In the genomic region with DNA sequence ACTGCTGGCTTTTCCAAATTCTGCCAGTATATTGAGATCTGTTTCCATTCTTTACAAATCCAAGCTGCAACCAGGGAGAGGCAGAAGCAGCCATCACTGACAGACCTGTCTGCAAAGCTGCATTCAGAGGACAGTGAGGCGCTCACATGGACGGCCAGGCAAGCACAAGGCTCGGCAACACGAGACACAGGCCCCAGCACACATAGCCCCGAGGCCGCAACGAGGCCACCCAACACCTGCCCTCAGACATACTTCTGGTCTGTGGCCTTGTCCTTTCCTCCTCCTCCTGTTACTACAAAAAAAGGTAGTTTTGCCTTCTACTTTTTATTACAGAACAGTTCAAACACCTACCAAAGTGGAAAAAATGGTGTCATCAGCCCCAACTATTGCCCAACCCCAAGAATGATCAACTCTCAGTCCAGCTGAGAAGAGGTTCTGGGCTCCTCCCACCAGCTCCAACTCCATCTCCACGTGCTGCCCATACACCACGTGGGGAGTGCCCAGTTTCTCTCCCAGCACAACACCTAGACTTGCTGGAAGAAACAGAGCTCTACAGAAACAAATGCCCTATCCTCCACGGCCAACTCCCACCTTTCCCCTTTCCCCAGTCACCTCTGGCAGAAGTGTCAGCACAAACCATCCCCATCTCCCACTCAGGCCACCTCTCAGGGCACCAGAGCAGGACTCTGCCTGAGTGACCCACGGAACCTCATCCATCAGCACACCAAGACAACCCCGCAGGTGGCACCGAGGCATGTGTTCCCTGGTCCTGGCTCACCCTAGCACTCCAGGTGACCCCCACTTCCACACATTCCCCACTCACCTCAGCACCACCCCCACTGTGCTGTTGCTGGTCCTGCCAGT, we compare ENCODE assay signal across 14 cellular contexts. TPM values are rescaled to one million over a fixed set of nuclear protein-coding genes. Genes with fewer than 3 reads are reported as not detected.
DNase-seq lines count a peak whose midpoint lies in the region; ATAC-seq and TF ChIP-seq lines count a peak whose summit lies in the region.
"Had no signal": no experiment of that assay in that cellular context is flagged by ENCODE, and none has a peak within 500 bp of the region (broad histone marks: within the 10 kb centered on the region; RNA-seq: fewer than 3 reads in every experiment).

No MANE protein-coding gene starts in this region.

- H3K27ac Mint-ChIP-seq in activated CD8-positive, alpha-beta memory T cell treated with anti-CD3 and anti-CD28 coated beads, Interleukin-2, amount 10 ng/mL, durations not matched to agents 7 days and 5 days = no peak overlapping the region

- H3K27me3 Mint-ChIP-seq in activated CD8-positive, alpha-beta memory T cell treated with anti-CD3 and anti-CD28 coated beads, Interleukin-2, amount 10 ng/mL, durations not matched to agents 7 days and 5 days = no peaks in the 10 kb centered on the region

- TF ChIP-seq CTCF in RWPE1 (conservative IDR thresholded peaks at IDR 0.05; ENCODE audit: low read depth) = no peak
- no peak for TF ChIP-seq CTCF in fibroblast of villous mesenchyme (IDR thresholded peaks at IDR 0.05; ENCODE audit: insufficient read depth, low read depth, low read length)

- H3K4me1 ChIP-seq in skeletal muscle tissue (ENCODE audit: control insufficient read depth in 3 of 3, insufficient read depth in 3 of 3, low read length in 3 of 3) = peaks cover 78 to 94% (median 90%) of the 10 kb centered on the region in 3 donors
- H3K4me1 ChIP-seq: SJSA1 had no signal

- CTCF ChIA-PET in RWPE1 (lab: Yijun Ruan, JAX) = no interaction called here
- CTCF ChIA-PET in activated CD8-positive, alpha-beta memory T cell treated with anti-CD3 and anti-CD28 coated beads, Interleukin-2, amount 10 ng/mL, durations not matched to agents 7 days and 5 days (lab: Charles Lee) = no interaction called here

- H3K4me1 Mint-ChIP-seq in activated CD8-positive, alpha-beta memory T cell treated with anti-CD3 and anti-CD28 coated beads, Interleukin-2, amount 10 ng/mL, durations not matched to agents 7 days and 5 days = peaks cover 35% of the 10 kb centered on the region

- POLR2A ChIA-PET in RWPE1 (lab: Yijun Ruan, JAX; ENCODE audit: low non-redundant PET) = interaction anchor here (0.5 kb wide), 1 partner anchor 352 kb away, joined by 3 read pairs; no protein-coding TSS in a partner anchor

- no peak overlapping the region for H3K4me3 Mint-ChIP-seq in activated CD8-positive, alpha-beta memory T cell treated with anti-CD3 and anti-CD28 coated beads, Interleukin-2, amount 10 ng/mL, durations not matched to agents 7 days and 5 days

- H3K9me3 ChIP-seq in skeletal muscle tissue (ENCODE audit: control insufficient read depth in 3 of 3, low read length in 3 of 3) = no peaks in the 10 kb centered on the region
- H3K9me3 ChIP-seq: prostate gland, SJSA1 had no signal

- peaks cover 47% of the 10 kb centered on the region for H3K36me3 Mint-ChIP-seq in activated CD8-positive, alpha-beta memory T cell treated with anti-CD3 and anti-CD28 coated beads, Interleukin-2, amount 10 ng/mL, durations not matched to agents 7 days and 5 days

- peaks cover 64 to 80% (median 68%) of the 10 kb centered on the region in 3 donors for H3K36me3 ChIP-seq in skeletal muscle tissue (ENCODE audit: control insufficient read depth in 3 of 3, insufficient read depth in 3 of 3, low read length in 3 of 3)

- no peak for ATAC-seq in activated CD8-positive, alpha-beta memory T cell treated with anti-CD3 and anti-CD28 coated beads, Interleukin-2, amount 10 ng/mL, durations not matched to agents 7 days and 5 days

- H3K9ac ChIP-seq in skeletal muscle tissue (ENCODE audit: low read depth in 1 of 3, low read length in 3 of 3) = no peak overlapping the region

- H3K9me3 Mint-ChIP-seq in activated CD8-positive, alpha-beta memory T cell treated with anti-CD3 and anti-CD28 coated beads, Interleukin-2, amount 10 ng/mL, durations not matched to agents 7 days and 5 days (ENCODE audit: low read depth) = no peaks in the 10 kb centered on the region

- no peak overlapping the region for H3K4me3 ChIP-seq in fibroblast of villous mesenchyme (ENCODE audit: low read depth, low read length)
- peak overlapping the region in 1 of 3 donors; percentile 15 for H3K4me3 ChIP-seq in skeletal muscle tissue (ENCODE audit: low read length in 3 of 3)
- H3K4me3 ChIP-seq: prostate gland, SJSA1 had no signal

- H3K27ac ChIP-seq in RWPE1 = peak overlapping the region; percentile 11; the same call in 1 of the 2 replicates
- peak overlapping the region; percentile 89 for H3K27ac ChIP-seq in skeletal muscle tissue (ENCODE audit: low read depth, low read length)
- H3K27ac ChIP-seq: prostate gland, SJSA1 had no signal

- DNase-seq in activated T-cell treated with anti-CD3 and anti-CD28 coated beads, Interleukin-2, amount 50 U/mL, for 1 hour = peak; percentile 9
- DNase-seq in activated T-cell treated with anti-CD3 and anti-CD28 coated beads for 4 hours (no peak), RWPE1 (ENCODE audit: low spot score) (no peak), fibroblast of villous mesenchyme (ENCODE audit: low read depth) (peak; percentile 31), anterior cingulate cortex (lab: John Stamatoyannopoulos, UW) (no peak)
- no peak for DNase-seq in stimulated activated CD4-positive, alpha-beta T cell treated with anti-CD3 and anti-CD28 coated beads, Interleukin-2, amount 100 ng/mL, for 48 hours
- no peak for DNase-seq in activated CD8-positive, alpha-beta memory T cell treated with anti-CD3 and anti-CD28 coated beads, Interleukin-2, amount 10 ng/mL, durations not matched to agents 7 days and 5 days
- DNase-seq: activated CD4-positive, alpha-beta T cell treated with anti-CD3 and anti-CD28 coated beads for 1 hour had no signal

- H3K27me3 ChIP-seq in skeletal muscle tissue (ENCODE audit: control insufficient read depth in 3 of 3, insufficient read depth in 3 of 3, low read length in 3 of 3) = no peaks in the 10 kb centered on the region
- H3K27me3 ChIP-seq: SJSA1 had no signal

RNA-seq across cellular contexts. Expression of a gene that starts 7.4 kb away (rescaled TPM):
- total RNA-seq in fibroblast of villous mesenchyme (17.7 TPM in 2 replicates), skeletal muscle tissue (18.8 TPM)
- total RNA-seq in activated CD8-positive, alpha-beta memory T cell treated with anti-CD3 and anti-CD28 coated beads, Interleukin-2, amount 10 ng/mL, durations not matched to agents 7 days and 5 days = 10 to 100 TPM; 21.5 to 22.7 TPM

RNA-seq across cellular contexts. Expression of a gene that starts 49.3 kb away (rescaled TPM):
- under 0.01 TPM in 1 of 2 replicates, not detected in the other for total RNA-seq in fibroblast of villous mesenchyme
- total RNA-seq in skeletal muscle tissue = not detected
- not detected for total RNA-seq in activated CD8-positive, alpha-beta memory T cell treated with anti-CD3 and anti-CD28 coated beads, Interleukin-2, amount 10 ng/mL, durations not matched to agents 7 days and 5 days
- total RNA-seq: astrocyte, H1, SJSA1, urinary bladder had no signal

RNA-seq across cellular contexts. Expression of a gene that starts 55.7 kb away (rescaled TPM):
- total RNA-seq in fibroblast of villous mesenchyme (not detected in 2 replicates), skeletal muscle tissue (not detected)
- total RNA-seq in activated CD8-positive, alpha-beta memory T cell treated with anti-CD3 and anti-CD28 coated beads, Interleukin-2, amount 10 ng/mL, durations not matched to agents 7 days and 5 days = not detected
- total RNA-seq: astrocyte, SJSA1 had no signal

Comparison
In these comparisons a context has a peak if more than half of its experiments do, and no peak if none do; other contexts are left out.
1. DNase-seq: peak in activated T-cell treated with anti-CD3 and anti-CD28 coated beads, Interleukin-2, amount 50 U/mL, for 1 hour (single experiment) and fibroblast of villous mesenchyme (single experiment); none in activated T-cell treated with anti-CD3 and anti-CD28 coated beads for 4 hours (single experiment), RWPE1 (single experiment), stimulated activated CD4-positive, alpha-beta T cell treated with anti-CD3 and anti-CD28 coated beads, Interleukin-2, amount 100 ng/mL, for 48 hours (0 of 2), activated CD8-positive, alpha-beta memory T cell treated with anti-CD3 and anti-CD28 coated beads, Interleukin-2, amount 10 ng/mL, durations not matched to agents 7 days and 5 days (single experiment) and anterior cingulate cortex (0 of 58).